ENCODE assay signal across 24 cellular contexts in the genomic region with DNA sequence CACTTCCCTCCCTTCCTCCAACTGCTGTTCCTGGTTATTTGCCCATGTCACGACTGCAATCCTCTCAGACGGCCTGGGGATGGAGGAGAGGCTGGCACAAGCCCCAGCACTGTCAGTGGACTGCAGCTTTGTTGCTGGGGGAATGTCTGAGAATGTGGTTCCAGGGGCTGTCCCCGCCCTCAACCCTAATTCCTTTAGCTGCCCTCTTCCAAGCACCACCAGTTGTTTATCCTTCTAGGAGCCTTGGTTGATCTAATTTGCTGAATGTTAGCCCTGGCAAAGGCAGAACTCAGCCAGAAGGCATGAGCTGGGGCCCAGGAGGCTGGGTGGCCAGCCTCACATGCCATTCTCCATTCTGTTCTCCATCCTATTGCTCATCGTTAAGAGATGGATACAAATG. TPM values are rescaled to one million over a fixed set of nuclear protein-coding genes. Genes with fewer than 3 reads are reported as not detected.
A peak's percentile ranks its signal among the peaks of the same experiment; 100 is the strongest.
DNase-seq lines count a peak whose midpoint lies in the region; ATAC-seq lines count a peak whose summit lies in the region.
"Had no signal": no experiment of that assay in that cellular context is flagged by ENCODE, and none has a peak within 500 bp of the region (broad histone marks: within the 10 kb centered on the region; RNA-seq: fewer than 3 reads in every experiment).

No MANE protein-coding gene starts in this region.

- no peak overlapping the region for H3K4me3 Mint-ChIP-seq in activated T-helper 1 cell treated with anti-CD3 and anti-CD28 coated beads, Interleukin-12 subunit alpha, Interleukin-12 subunit beta, Interleukin-2, Interleukin-4 antibody, amounts not matched to agents 30 ng/mL and 10 ng/mL and 1 ng/mL, durations not matched to agents 14 hours and 24 hours and 36 hours
- H3K4me3 Mint-ChIP-seq in memory B cell, result no peak overlapping the region
- H3K4me3 Mint-ChIP-seq in stimulated activated memory B cell treated with anti-CD40 and anti-IgM and Interleukin-4, amounts not matched to agents 10 μg/mL and 1 μg/mL and 100 μg/mL, for 72 hours, result no peak overlapping the region
- H3K4me3 Mint-ChIP-seq: central memory CD8-positive, alpha-beta T cell; neural crest cell had no signal

- H3K4me1 Mint-ChIP-seq in activated T-helper 1 cell treated with anti-CD3 and anti-CD28 coated beads, Interleukin-12 subunit alpha, Interleukin-12 subunit beta, Interleukin-2, Interleukin-4 antibody, amounts not matched to agents 30 ng/mL and 10 ng/mL and 1 ng/mL, durations not matched to agents 14 hours and 24 hours and 36 hours (ENCODE audit: low read depth), result peaks cover 92% of the 10 kb centered on the region
- H3K4me1 Mint-ChIP-seq in memory B cell, result peaks cover 44% of the 10 kb centered on the region
- peaks cover 69% of the 10 kb centered on the region for H3K4me1 Mint-ChIP-seq in stimulated activated memory B cell treated with anti-CD40 and anti-IgM and Interleukin-4, amounts not matched to agents 10 μg/mL and 1 μg/mL and 100 μg/mL, for 72 hours
- H3K4me1 Mint-ChIP-seq: central memory CD8-positive, alpha-beta T cell had no signal

- DNase-seq in EH (ENCODE audit: low read depth) (peak; percentile 50), memory B cell (ENCODE audit: low spot score in 2 of 2) (no peak), NCI-H146 treated with DMSO at 0.1 percent for 48 hours (lab: John Stamatoyannopoulos, UW; ENCODE audit: unreplicated experiment) (no peak)
- no peak for DNase-seq in activated T-helper 1 cell treated with anti-CD3 and anti-CD28 coated beads, Interleukin-12 subunit alpha, Interleukin-12 subunit beta, Interleukin-2, Interleukin-4 antibody, amounts not matched to agents 30 ng/mL and 10 ng/mL and 1 ng/mL, durations not matched to agents 14 hours and 24 hours and 36 hours (ENCODE audit: low spot score)
- DNase-seq: activated CD4-positive, alpha-beta T cell treated with anti-CD3 and anti-CD28 coated beads for 1 hour; activated effector memory CD4-positive, alpha-beta T cell treated with anti-CD3 and anti-CD28 coated beads, Interleukin-2, amount 50 U/mL, for 16 hours; adrenal gland; AML-193; Calu3; GF-D8; HCEC 1CT; KG1; NCI-H1048; NCI-H2081; NCI-H524 treated with DMSO at 0.1 percent for 48 hours; SIG-M5; stimulated activated naive CD4-positive, alpha-beta T cell treated with Interleukin-2 at 50 U/mL for 16 hours had no signal

- ATAC-seq in memory B cell (ENCODE audit: low read depth) (no peak), esophagus mucosa (no peak), HG03280 (IDR thresholded peaks at IDR 0.05; ENCODE audit: unreplicated experiment) (no peak)
- ATAC-seq in stimulated activated memory B cell treated with anti-CD40 and anti-IgM and Interleukin-4, amounts not matched to agents 10 μg/mL and 1 μg/mL and 100 μg/mL, for 72 hours, result no peak
- ATAC-seq in activated CD4-positive, CD25-positive, alpha-beta regulatory T cell treated with anti-CD3 and anti-CD28 coated beads, Interleukin-2, amount 50 U/mL, for 24 hours, result no peak
- ATAC-seq: GM12878 had no signal

- peak overlapping the region; percentile 58 for H3K27ac Mint-ChIP-seq in activated T-helper 1 cell treated with anti-CD3 and anti-CD28 coated beads, Interleukin-12 subunit alpha, Interleukin-12 subunit beta, Interleukin-2, Interleukin-4 antibody, amounts not matched to agents 30 ng/mL and 10 ng/mL and 1 ng/mL, durations not matched to agents 14 hours and 24 hours and 36 hours
- peak overlapping the region; percentile 69 for H3K27ac Mint-ChIP-seq in memory B cell
- H3K27ac Mint-ChIP-seq in stimulated activated memory B cell treated with anti-CD40 and anti-IgM and Interleukin-4, amounts not matched to agents 10 μg/mL and 1 μg/mL and 100 μg/mL, for 72 hours, result peak overlapping the region; percentile 82

- peaks cover 64% of the 10 kb centered on the region for H3K36me3 Mint-ChIP-seq in activated T-helper 1 cell treated with anti-CD3 and anti-CD28 coated beads, Interleukin-12 subunit alpha, Interleukin-12 subunit beta, Interleukin-2, Interleukin-4 antibody, amounts not matched to agents 30 ng/mL and 10 ng/mL and 1 ng/mL, durations not matched to agents 14 hours and 24 hours and 36 hours (ENCODE audit: low read depth)
- peaks cover 31% of the 10 kb centered on the region for H3K36me3 Mint-ChIP-seq in memory B cell
- H3K36me3 Mint-ChIP-seq in stimulated activated memory B cell treated with anti-CD40 and anti-IgM and Interleukin-4, amounts not matched to agents 10 μg/mL and 1 μg/mL and 100 μg/mL, for 72 hours, result peaks cover 32% of the 10 kb centered on the region

- intact Hi-C loops in activated T-helper 1 cell treated with anti-CD3 and anti-CD28 coated beads, Interleukin-12 subunit alpha, Interleukin-12 subunit beta, Interleukin-2, Interleukin-4 antibody, amounts not matched to agents 30 ng/mL and 10 ng/mL and 1 ng/mL, durations not matched to agents 14 hours and 24 hours and 36 hours (cut with micrococcal nuclease), result loop anchor here (1.0 kb wide), 1 partner anchor 8 kb away; no protein-coding TSS in a partner anchor

- no peaks in the 10 kb centered on the region for H3K27me3 Mint-ChIP-seq in activated T-helper 1 cell treated with anti-CD3 and anti-CD28 coated beads, Interleukin-12 subunit alpha, Interleukin-12 subunit beta, Interleukin-2, Interleukin-4 antibody, amounts not matched to agents 30 ng/mL and 10 ng/mL and 1 ng/mL, durations not matched to agents 14 hours and 24 hours and 36 hours (ENCODE audit: insufficient read depth)
- H3K27me3 Mint-ChIP-seq in memory B cell, result no peaks in the 10 kb centered on the region
- no peaks in the 10 kb centered on the region for H3K27me3 Mint-ChIP-seq in stimulated activated memory B cell treated with anti-CD40 and anti-IgM and Interleukin-4, amounts not matched to agents 10 μg/mL and 1 μg/mL and 100 μg/mL, for 72 hours
- H3K27me3 Mint-ChIP-seq: central memory CD8-positive, alpha-beta T cell had no signal

- H3K9me3 Mint-ChIP-seq in activated T-helper 1 cell treated with anti-CD3 and anti-CD28 coated beads, Interleukin-12 subunit alpha, Interleukin-12 subunit beta, Interleukin-2, Interleukin-4 antibody, amounts not matched to agents 30 ng/mL and 10 ng/mL and 1 ng/mL, durations not matched to agents 14 hours and 24 hours and 36 hours, result no peaks in the 10 kb centered on the region
- H3K9me3 Mint-ChIP-seq in memory B cell, result no peaks in the 10 kb centered on the region
- H3K9me3 Mint-ChIP-seq in stimulated activated memory B cell treated with anti-CD40 and anti-IgM and Interleukin-4, amounts not matched to agents 10 μg/mL and 1 μg/mL and 100 μg/mL, for 72 hours, result peaks cover 4% of the 10 kb centered on the region
- H3K9me3 Mint-ChIP-seq: central memory CD8-positive, alpha-beta T cell; neural crest cell had no signal

RNA-seq across cellular contexts. Expression of a gene that starts 51.6 kb away (rescaled TPM):
- total RNA-seq in activated T-helper 1 cell treated with anti-CD3 and anti-CD28 coated beads, Interleukin-12 subunit alpha, Interleukin-12 subunit beta, Interleukin-2, Interleukin-4 antibody, amounts not matched to agents 30 ng/mL and 10 ng/mL and 1 ng/mL, durations not matched to agents 14 hours and 24 hours and 36 hours, result 341 and 348 TPM in 2 replicates
- 2.2 TPM for total RNA-seq in esophagus mucosa

Comparison
In these comparisons a context has a peak if more than half of its experiments do, and no peak if none do; other contexts are left out.
1. RNA of a gene that starts 51.6 kb away (total RNA-seq): 341 to 348 TPM in activated T-helper 1 cell treated with anti-CD3 and anti-CD28 coated beads, Interleukin-12 subunit alpha, Interleukin-12 subunit beta, Interleukin-2, Interleukin-4 antibody, amounts not matched to agents 30 ng/mL and 10 ng/mL and 1 ng/mL, durations not matched to agents 14 hours and 24 hours and 36 hours; 2.2 TPM in esophagus mucosa (single experiment); every median in the first group is over 100 times any median in the second.
2. Peak in every context shown above with its lines, with median percentiles within 50 percentile points of each other: H3K27ac Mint-ChIP-seq.